1 cellular context compared by ENCODE assay signal in genomic region chr9:124118894-124119293, GRCh38.
TF ChIP-seq lines count a peak whose summit lies in the region.

No MANE protein-coding gene starts in this region.

TF ChIP-seq in HepG2, 621 proteins besides CTCF, POLR2A, EP300 and RAD21 (continued from another document):
- TF ChIP-seq MNT (IDR thresholded peaks at IDR 0.05): peak; percentile 96
